ENCODE assay signal across 9 cellular contexts in genomic region chr12:52903285-52903854, GRCh38. TPM values are rescaled to one million over a fixed set of nuclear protein-coding genes. Genes with fewer than 3 reads are reported as not detected.
A peak's percentile ranks its signal among the peaks of the same experiment; 100 is the strongest.
DNase-seq lines count a peak whose midpoint lies in the region; ATAC-seq, FAIRE-seq and TF ChIP-seq lines count a peak whose summit lies in the region.
"Had no signal": no experiment of that assay in that cellular context is flagged by ENCODE, and none has a peak within 500 bp of the region (broad histone marks: within the 10 kb centered on the region; RNA-seq: fewer than 3 reads in every experiment).

No MANE protein-coding gene starts in this region.

- H3K4me3 ChIP-seq in dorsolateral prefrontal cortex (peak overlapping the region in 56 of 59 donors; percentile 4 to 63 (median 35)), HepG2 (replicated peaks in 1 of 3; ENCODE audit: insufficient read depth in 1 of 3, low read depth in 2 of 3, low read length in 3 of 3) (peak overlapping the region; percentile 87 to 97 (median 95))

- in situ Hi-C loops in HepG2 (cut with HindIII; ENCODE audit: extremely low pct_ligation_motif_present, low pct_unique_long_range_greater_than_20kb), result no loop called here

- peaks cover 73% of the 10 kb centered on the region for H3K4me1 ChIP-seq in HepG2 (ENCODE audit: insufficient read depth, low read length)

- H3K27me3 ChIP-seq in dorsolateral prefrontal cortex (peaks cover 0 to 37% (median 5%) of the 10 kb centered on the region in 45 donors), HepG2 (ENCODE audit: control insufficient read depth in 1 of 2, insufficient read depth in 2 of 2, low read length in 2 of 2) (no peaks in the 10 kb centered on the region; a peak in 1 of 5 replicates)

- TF ChIP-seq EP300 in HepG2 (IDR thresholded peaks at IDR 0.05; ENCODE audit: low read depth in 2 of 2, low read length in 2 of 2) (no peak), HepG2 (CRISPR knock-in tag; IDR thresholded peaks at IDR 0.05; ENCODE audit: borderline replicate concordance) (no peak)

- peak; percentile 46; the same call in 1 of the 2 replicates for TF ChIP-seq RAD21 in HepG2 (CRISPR knock-in tag; IDR thresholded peaks at IDR 0.05)

- WGBS in HepG2 (ENCODE audit: low lambda C conversion rate), result 2% methylated on average over 16 of the region's 34 CpGs

- TF ChIP-seq POLR2A in HepG2 (IDR thresholded peaks at IDR 0.05; ENCODE audit: insufficient read depth in 1 of 2, low read depth in 2 of 2, low read length in 2 of 2), result peak in 1 of 2 experiments; percentile 1; a peak in 3 of 4 replicates

- H4K20me1 ChIP-seq in HepG2 (ENCODE audit: insufficient read depth, low read length), result peaks cover 46% of the 10 kb centered on the region

- ATAC-seq in HepG2 (peak; percentile 71), HG02571 (IDR thresholded peaks at IDR 0.05; ENCODE audit: unreplicated experiment) (no peak)

- peak overlapping the region; percentile 63 for H3K4me2 ChIP-seq in HepG2 (ENCODE audit: low read depth, low read length)

- no peaks in the 10 kb centered on the region for H3K9me3 ChIP-seq in HepG2 (ENCODE audit: low read length)

- TF ChIP-seq CTCF in dorsolateral prefrontal cortex (IDR thresholded peaks at IDR 0.05 in 54 of 56, conservative IDR thresholded peaks at IDR 0.05 in 2 of 56; ENCODE audit: low read depth in 1 of 56, partially characterized antibody in 56 of 56), result no peak
- no peak for TF ChIP-seq CTCF in HepG2 (CRISPR knock-in tag; IDR thresholded peaks at IDR 0.05)

- H3K9ac ChIP-seq in HepG2 (ENCODE audit: insufficient read depth, low read depth, low read length), result peak overlapping the region; percentile 82

- intact Hi-C loops in dorsolateral prefrontal cortex (cut with DNase I) (no loop called here), HepG2 (cut with micrococcal nuclease; ENCODE audit: unreplicated experiment) (no loop called here)

- H3K27ac ChIP-seq in dorsolateral prefrontal cortex (no peak overlapping the region), HepG2 (ENCODE audit: extremely low read length, insufficient read depth, low read length) (peak overlapping the region; percentile 71)

- BruUV-seq in HepG2 (replicated peaks; lab: Mats Ljungman, UMichigan), result no TSS peak

- peak; percentile 88 for DNase-seq in NCI-H1436 (lab: John Stamatoyannopoulos, UW)
- DNase-seq in NCI-H1436 treated with DMSO at 0.1 percent for 48 hours (lab: John Stamatoyannopoulos, UW), result no peak
- DNase-seq in NCI-H128 (lab: John Stamatoyannopoulos, UW; ENCODE audit: unreplicated experiment), result peak; percentile 48
- peak; percentile 18 to 21 for DNase-seq in activated CD4-positive, alpha-beta T cell treated with anti-CD3 and anti-CD28 coated beads for 4 hours
- DNase-seq in dorsolateral prefrontal cortex, result peak in 5 of 10 donors; percentile 23 to 58 (median 39)
- DNase-seq in HepG2 (ENCODE audit: low spot score), result peak; percentile 69
- DNase-seq in stimulated activated CD4-positive, alpha-beta T cell treated with anti-CD3 and anti-CD28 coated beads, Interleukin-2, amount 100 ng/mL, for 24 hours, result peak; percentile 65 to 67

- H2AFZ ChIP-seq in HepG2 (ENCODE audit: low read length), result no peak overlapping the region

- H3K36me3 ChIP-seq in HepG2 (replicated peaks in 1 of 2; ENCODE audit: control insufficient read depth in 1 of 2, insufficient read depth in 2 of 2, low read length in 2 of 2), result peaks cover 17 to 37% of the 10 kb centered on the region in 2 experiments

- no peak for FAIRE-seq in HepG2 (lab: Jason Lieb, UNC)

- peaks cover 47% of the 10 kb centered on the region for H3K79me2 ChIP-seq in HepG2 (ENCODE audit: insufficient read depth, low read length)

- POLR2A ChIA-PET in HepG2 (lab: Yijun Ruan, JAX), result interaction anchor here (0.8 to 18.0 kb wide), 16 partner anchors 8 to 102 kb away, joined by 3 to 465 read pairs (median 24); partner anchors contain the start of genes EIF4B and KRT18

- CTCF ChIA-PET in HepG2 (lab: Yijun Ruan, JAX; ENCODE audit: low intra/inter-chr PET ratio, low total read pairs), result interaction anchor here (1.3 to 3.6 kb wide), 4 partner anchors 19 to 77 kb away, joined by 3 to 50 read pairs (median 24); no protein-coding TSS in a partner anchor

TF ChIP-seq in HepG2, 621 proteins besides CTCF, POLR2A, EP300 and RAD21 (continues in another document):
- TF ChIP-seq NFYB (CRISPR knock-in tag; IDR thresholded peaks at IDR 0.05), result peak; percentile 77

RNA-seq across cellular contexts. Expression of gene KRT8, which starts 1.5 kb away (rescaled TPM):
- total RNA-seq in dorsolateral prefrontal cortex (1 to 10 TPM in 10 of 120 experiments, under 1 TPM in 42, not detected in 68; 0.18 to 2.7 (median 0.59) TPM), HepG2 (2016; rRNA removed; fragmentation: Illumina TruSeq; extraction: Trizol) (718 and 837 TPM in 2 replicates)
- total RNA-seq in HepG2 (2016; cell fraction: cytosol; rRNA removed; fragmentation: Illumina TruSeq; extraction: Trizol; ENCODE audit: low read depth), result 191 and 201 TPM in 2 replicates
- total RNA-seq in HepG2 (2016; cell fraction: insoluble cytoplasmic fraction; rRNA removed; fragmentation: Illumina TruSeq; extraction: Trizol), result 754 and 767 TPM in 2 replicates
- 220 and 222 TPM in 2 replicates for total RNA-seq in HepG2 (2016; cell fraction: membrane; rRNA removed; fragmentation: Illumina TruSeq; extraction: Trizol)
- total RNA-seq in HepG2 (2016; cell fraction: nucleus; rRNA removed; fragmentation: Illumina TruSeq; extraction: Trizol), result 354 and 362 TPM in 2 replicates
- polyA plus RNA-seq in HepG2 (2011; rRNA removed), result 491 and 498 TPM in 2 replicates
- polyA plus RNA-seq in HepG2 (2011; cell fraction: cytosol; rRNA removed), result 564 and 714 TPM in 2 replicates
- 285 and 288 TPM in 2 replicates for polyA plus RNA-seq in HepG2 (2011; cell fraction: nucleus; rRNA removed)
- 358 and 436 TPM in 2 replicates for polyA plus RNA-seq in HepG2 (2012)
- 216 and 219 TPM in 2 replicates for polyA plus RNA-seq in HepG2 (2016; cell fraction: cytosol; fragmentation: Illumina TruSeq; extraction: Trizol; ENCODE audit: low read depth)
- 863 and 1,042 TPM in 2 replicates for polyA plus RNA-seq in HepG2 (2016; cell fraction: insoluble cytoplasmic fraction; fragmentation: Illumina TruSeq; extraction: Trizol; ENCODE audit: low read depth)
- 217 and 232 TPM in 2 replicates for polyA plus RNA-seq in HepG2 (2016; cell fraction: membrane; fragmentation: Illumina TruSeq; extraction: Trizol; ENCODE audit: low read depth)
- 558 and 582 TPM in 2 replicates for polyA plus RNA-seq in HepG2 (2016; cell fraction: nucleus; fragmentation: Illumina TruSeq; extraction: Trizol; ENCODE audit: insufficient read depth, low read depth)
- polyA minus RNA-seq in HepG2 (2011; rRNA and poly(A)+ RNA removed; ENCODE audit: low replicate concordance), result 716 and 1,092 TPM in 2 replicates
- polyA minus RNA-seq in HepG2 (2011; cell fraction: cytosol; rRNA and poly(A)+ RNA removed), result 354 and 438 TPM in 2 replicates
- 198 and 204 TPM in 2 replicates for polyA minus RNA-seq in HepG2 (2011; cell fraction: nucleus; rRNA and poly(A)+ RNA removed)

RNA-seq across cellular contexts. Expression of gene KRT18, which starts 45.5 kb away (rescaled TPM):
- 1 to 10 TPM in 54 of 120 experiments, under 1 TPM in 47, not detected in 19; 0.32 to 3.8 (median 1.0) TPM for total RNA-seq in dorsolateral prefrontal cortex
- 618 and 762 TPM in 2 replicates for total RNA-seq in HepG2 (2016; rRNA removed; fragmentation: Illumina TruSeq; extraction: Trizol)
- 344 and 369 TPM in 2 replicates for total RNA-seq in HepG2 (2016; cell fraction: cytosol; rRNA removed; fragmentation: Illumina TruSeq; extraction: Trizol; ENCODE audit: low read depth)
- total RNA-seq in HepG2 (2016; cell fraction: insoluble cytoplasmic fraction; rRNA removed; fragmentation: Illumina TruSeq; extraction: Trizol), result 631 and 704 TPM in 2 replicates
- 289 and 321 TPM in 2 replicates for total RNA-seq in HepG2 (2016; cell fraction: membrane; rRNA removed; fragmentation: Illumina TruSeq; extraction: Trizol)
- total RNA-seq in HepG2 (2016; cell fraction: nucleus; rRNA removed; fragmentation: Illumina TruSeq; extraction: Trizol), result 291 and 298 TPM in 2 replicates
- 433 and 436 TPM in 2 replicates for polyA plus RNA-seq in HepG2 (2011; rRNA removed)
- 543 and 742 TPM in 2 replicates for polyA plus RNA-seq in HepG2 (2011; cell fraction: cytosol; rRNA removed)
- 328 and 341 TPM in 2 replicates for polyA plus RNA-seq in HepG2 (2011; cell fraction: nucleus; rRNA removed)
- polyA plus RNA-seq in HepG2 (2012), result 356 and 426 TPM in 2 replicates
- 354 and 399 TPM in 2 replicates for polyA plus RNA-seq in HepG2 (2016; cell fraction: cytosol; fragmentation: Illumina TruSeq; extraction: Trizol; ENCODE audit: low read depth)
- 703 and 776 TPM in 2 replicates for polyA plus RNA-seq in HepG2 (2016; cell fraction: insoluble cytoplasmic fraction; fragmentation: Illumina TruSeq; extraction: Trizol; ENCODE audit: low read depth)
- polyA plus RNA-seq in HepG2 (2016; cell fraction: membrane; fragmentation: Illumina TruSeq; extraction: Trizol; ENCODE audit: low read depth), result 250 and 261 TPM in 2 replicates
- 432 and 466 TPM in 2 replicates for polyA plus RNA-seq in HepG2 (2016; cell fraction: nucleus; fragmentation: Illumina TruSeq; extraction: Trizol; ENCODE audit: insufficient read depth, low read depth)
- 346 and 697 TPM in 2 replicates for polyA minus RNA-seq in HepG2 (2011; rRNA and poly(A)+ RNA removed; ENCODE audit: low replicate concordance)
- 294 and 350 TPM in 2 replicates for polyA minus RNA-seq in HepG2 (2011; cell fraction: cytosol; rRNA and poly(A)+ RNA removed)
- 138 and 164 TPM in 2 replicates for polyA minus RNA-seq in HepG2 (2011; cell fraction: nucleus; rRNA and poly(A)+ RNA removed)

RNA-seq across cellular contexts. Expression of gene KRT78, which starts 54.6 kb away (rescaled TPM):
- 1 to 10 TPM in 1 of 120 experiments, not detected in 119; 1.7 TPM for total RNA-seq in dorsolateral prefrontal cortex
- total RNA-seq in HepG2 (2016; rRNA removed; fragmentation: Illumina TruSeq; extraction: Trizol), result not detected in 2 replicates
- total RNA-seq in HepG2 (2016; cell fraction: cytosol; rRNA removed; fragmentation: Illumina TruSeq; extraction: Trizol; ENCODE audit: low read depth), result not detected in 2 replicates
- total RNA-seq in HepG2 (2016; cell fraction: insoluble cytoplasmic fraction; rRNA removed; fragmentation: Illumina TruSeq; extraction: Trizol), result not detected in 2 replicates
- not detected in 2 replicates for total RNA-seq in HepG2 (2016; cell fraction: membrane; rRNA removed; fragmentation: Illumina TruSeq; extraction: Trizol)
- not detected in 2 replicates for total RNA-seq in HepG2 (2016; cell fraction: nucleus; rRNA removed; fragmentation: Illumina TruSeq; extraction: Trizol)
- polyA plus RNA-seq in HepG2 (2011; rRNA removed), result not detected in 2 replicates
- polyA plus RNA-seq in HepG2 (2011; cell fraction: cytosol; rRNA removed), result not detected in 2 replicates
- not detected in 2 replicates for polyA plus RNA-seq in HepG2 (2011; cell fraction: nucleus; rRNA removed)
- not detected in 2 replicates for polyA plus RNA-seq in HepG2 (2012)
- not detected in 2 replicates for polyA plus RNA-seq in HepG2 (2016; cell fraction: cytosol; fragmentation: Illumina TruSeq; extraction: Trizol; ENCODE audit: low read depth)
- not detected in 2 replicates for polyA plus RNA-seq in HepG2 (2016; cell fraction: insoluble cytoplasmic fraction; fragmentation: Illumina TruSeq; extraction: Trizol; ENCODE audit: low read depth)
- not detected in 2 replicates for polyA plus RNA-seq in HepG2 (2016; cell fraction: membrane; fragmentation: Illumina TruSeq; extraction: Trizol; ENCODE audit: low read depth)
- polyA plus RNA-seq in HepG2 (2016; cell fraction: nucleus; fragmentation: Illumina TruSeq; extraction: Trizol; ENCODE audit: insufficient read depth, low read depth), result not detected in 2 replicates
- polyA minus RNA-seq in HepG2 (2011; rRNA and poly(A)+ RNA removed; ENCODE audit: low replicate concordance), result 0.05 TPM in 1 of 2 replicates, not detected in the other
- polyA minus RNA-seq in HepG2 (2011; cell fraction: cytosol; rRNA and poly(A)+ RNA removed), result not detected in 2 replicates
- polyA minus RNA-seq in HepG2 (2011; cell fraction: nucleus; rRNA and poly(A)+ RNA removed), result not detected in 2 replicates
- polyA plus RNA-seq: neural cell had no signal

Comparison
In these comparisons a context has a peak if more than half of its experiments do, and no peak if none do; other contexts are left out.
1. RNA of gene KRT8, which starts 1.5 kb away (total RNA-seq): 191 to 837 TPM in HepG2; 0.18 to 2.7 TPM in dorsolateral prefrontal cortex; every median in the first group is over 10 times any median in the second.
2. RNA of gene KRT18, which starts 45.5 kb away (total RNA-seq): 289 to 762 TPM in HepG2; 0.32 to 3.8 TPM in dorsolateral prefrontal cortex; every median in the first group is over 10 times any median in the second.